ENCODE assay signal across 8 cellular contexts in the genomic region with DNA sequence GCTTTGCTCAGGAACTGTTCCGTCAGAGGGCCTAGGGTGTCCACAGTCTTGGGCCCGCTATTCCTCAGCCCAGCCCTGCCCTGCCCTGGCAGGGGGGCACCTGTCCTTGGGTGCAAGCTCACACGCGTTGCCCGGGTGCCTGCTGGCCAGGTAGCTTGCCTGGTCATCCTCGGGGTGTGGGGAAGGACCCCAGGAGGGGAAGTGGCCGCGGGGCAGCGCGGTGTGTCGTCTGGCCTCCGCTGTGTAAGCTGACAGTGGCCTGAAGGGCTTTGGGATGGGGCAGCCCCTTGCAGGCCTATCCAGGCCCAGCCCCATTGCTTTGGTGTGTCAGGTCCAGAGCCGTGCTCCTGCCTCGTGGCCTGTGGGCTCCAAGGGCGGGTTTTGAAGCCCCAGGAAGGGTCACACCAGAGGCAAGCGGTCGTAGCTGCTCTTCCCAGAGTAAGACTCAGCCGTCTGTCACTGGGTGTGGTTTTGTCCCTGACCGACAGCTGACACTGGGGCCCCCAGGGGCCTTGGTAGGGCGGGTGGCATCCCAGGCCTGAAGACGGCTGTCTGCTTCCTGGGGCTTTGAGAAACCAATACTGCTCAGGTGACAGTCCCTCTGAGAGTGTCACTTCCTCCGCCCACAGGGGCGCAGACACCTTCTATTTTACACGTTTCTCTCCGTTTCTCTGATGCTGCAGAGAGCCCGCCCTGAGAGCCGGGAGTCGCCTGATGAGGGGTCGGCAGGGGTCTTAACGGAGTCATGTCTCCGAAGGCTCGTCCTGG.
DNase-seq lines count a peak whose midpoint lies in the region; ATAC-seq and TF ChIP-seq lines count a peak whose summit lies in the region.

No MANE protein-coding gene starts in this region.

- peaks cover 33% of the 10 kb centered on the region for H3K4me1 ChIP-seq in mammary epithelial cell (ENCODE audit: insufficient read depth, low read length)

- H3K9ac ChIP-seq in mammary epithelial cell (ENCODE audit: insufficient read depth, low read length) = no peak overlapping the region

- H3K4me3 ChIP-seq in mammary epithelial cell (replicated peaks in 1 of 3; ENCODE audit: insufficient read depth in 1 of 3, low read depth in 2 of 3, low read length in 3 of 3) (no peak overlapping the region), WERI-Rb-1 (ENCODE audit: low read depth, low read length) (no peak overlapping the region)

- BruUV-seq in mammary epithelial cell (replicated peaks; lab: Mats Ljungman, UMichigan) = no TSS peak

- H3K4me2 ChIP-seq in mammary epithelial cell (ENCODE audit: insufficient read depth, low read depth, low read length) = peak overlapping the region; percentile 80

- H4K20me1 ChIP-seq in mammary epithelial cell (ENCODE audit: insufficient read depth, low read length) = no peaks in the 10 kb centered on the region

- dilution Hi-C loops in mammary epithelial cell (cut with HindIII; ENCODE audit: low sequenced_read_pairs) = loop anchor here (5.0 kb wide), 5 partner anchors 33 to 102 kb away; no protein-coding TSS in a partner anchor

- H3K27me3 ChIP-seq in mammary epithelial cell (ENCODE audit: insufficient read depth, low read length) (no peaks in the 10 kb centered on the region), WERI-Rb-1 (ENCODE audit: insufficient read depth, low read depth, severe bottlenecking) (no peaks in the 10 kb centered on the region)

- peak; percentile 66 for DNase-seq in T-helper 9 cell
- DNase-seq in mammary epithelial cell = no peak
- DNase-seq in sciatic nerve (ENCODE audit: low spot score) = no peak
- no peak for DNase-seq in DMS79 (lab: John Stamatoyannopoulos, UW)
- DNase-seq in WERI-Rb-1 = no peak
- no peak for DNase-seq in NCI-H1436 treated with DMSO at 0.1 percent for 48 hours (lab: John Stamatoyannopoulos, UW)

- in situ Hi-C loops in mammary epithelial cell (cut with MboI; ENCODE audit: low sequenced_read_pairs in 2 of 2) = no loop called here

- ATAC-seq in GM18861 (IDR thresholded peaks at IDR 0.05; ENCODE audit: unreplicated experiment) = peak; percentile 61
- ATAC-seq in HG02970 (IDR thresholded peaks at IDR 0.05; ENCODE audit: low FRiP score, unreplicated experiment) = peak; percentile 60
- ATAC-seq in sciatic nerve = peak; percentile 14

- intact Hi-C loops in mammary epithelial cell (cut with micrococcal nuclease) = no loop called here
- intact Hi-C loops in sciatic nerve (cut with DNase I) = no loop called here

- WGBS in mammary epithelial cell (ENCODE audit: low coverage, missing lambda C conversion rate) = 84% methylated on average over 27 of the region's 32 CpGs

- no peak overlapping the region for H2AFZ ChIP-seq in mammary epithelial cell (ENCODE audit: low read depth, low read length)

- TF ChIP-seq CTCF in mammary epithelial cell (conservative IDR thresholded peaks at IDR 0.05 in 1 of 2, IDR thresholded peaks at IDR 0.05 in 1 of 2; ENCODE audit: extremely low read depth in 1 of 2, insufficient read depth in 1 of 2, low read depth in 1 of 2, low read length in 2 of 2) = no peak
- TF ChIP-seq CTCF in WERI-Rb-1 (IDR thresholded peaks at IDR 0.05; ENCODE audit: low read depth, low read length) = no peak

- H3K79me2 ChIP-seq in mammary epithelial cell (ENCODE audit: insufficient read depth, low read length) = peaks cover 91% of the 10 kb centered on the region

- H3K9me3 ChIP-seq in mammary epithelial cell (replicated peaks; ENCODE audit: insufficient read depth, low read length) = no peaks in the 10 kb centered on the region
- no peaks in the 10 kb centered on the region for H3K9me3 ChIP-seq in WERI-Rb-1 (ENCODE audit: severe bottlenecking)

- H3K27ac ChIP-seq in mammary epithelial cell (ENCODE audit: insufficient read depth, low read depth, low read length) (no peak overlapping the region), WERI-Rb-1 (no peak overlapping the region)

- H3K36me3 ChIP-seq in mammary epithelial cell (ENCODE audit: insufficient read depth, low read length) (no peaks in the 10 kb centered on the region), WERI-Rb-1 (peaks cover 11% of the 10 kb centered on the region)

- CTCF ChIA-PET in mammary epithelial cell (lab: Charles Lee; ENCODE audit: low non-redundant PET) = no interaction called here
